ENCODE assay signal across 1 cellular context in genomic region chr21:33374874-33375644, GRCh38.
TF ChIP-seq lines count a peak whose summit lies in the region.

No MANE protein-coding gene starts in this region.

TF ChIP-seq in A549, 52 proteins besides CTCF, POLR2A, EP300 and RAD21 (continued from another document):
- TF ChIP-seq TFCP2L1 (CRISPR knock-in tag; IDR thresholded peaks at IDR 0.05) (no peak), ZSCAN20 (CRISPR knock-in tag; IDR thresholded peaks at IDR 0.05) (no peak), SREBF2 (IDR thresholded peaks at IDR 0.05) (no peak), CHD2 (IDR thresholded peaks at IDR 0.05; ENCODE audit: low read length, partially characterized antibody) (no peak), JUNB (IDR thresholded peaks at IDR 0.05) (no peak), MAX (IDR thresholded peaks at IDR 0.05) (no peak), ESRRA (IDR thresholded peaks at IDR 0.05; ENCODE audit: borderline replicate concordance, low read length) (no peak), USF2 (IDR thresholded peaks at IDR 0.05) (no peak), NFE2L2 (conservative IDR thresholded peaks at IDR 0.05; ENCODE audit: low read length) (no peak), HMGXB4 (CRISPR knock-in tag; IDR thresholded peaks at IDR 0.05; ENCODE audit: borderline replicate concordance) (no peak), ZC3H11A (IDR thresholded peaks at IDR 0.05) (no peak), POLR2AphosphoS2 (conservative IDR thresholded peaks at IDR 0.05; ENCODE audit: low read length) (no peak), ATOH8 (CRISPR knock-in tag; IDR thresholded peaks at IDR 0.05; ENCODE audit: low read depth) (no peak)
